Comparison of ENCODE assay signal across 15 cellular contexts in genomic region chr5:142201471-142201887, GRCh38.
DNase-seq lines count a peak whose midpoint lies in the region; TF ChIP-seq lines count a peak whose summit lies in the region.
"Had no signal": no experiment of that assay in that cellular context is flagged by ENCODE, and none has a peak within 500 bp of the region (broad histone marks: within the 10 kb centered on the region; RNA-seq: fewer than 3 reads in every experiment).

No MANE protein-coding gene starts in this region.

- H3K27ac Mint-ChIP-seq in HFFc6, result peak overlapping the region; percentile 83
- H3K27ac Mint-ChIP-seq: type B pancreatic cell had no signal

- no peak overlapping the region for H3K4me3 Mint-ChIP-seq in HFFc6
- H3K4me3 Mint-ChIP-seq: type B pancreatic cell had no signal

- TF ChIP-seq CTCF in HFFc6 (IDR thresholded peaks at IDR 0.05) (no peak), astrocyte of the cerebellum (IDR thresholded peaks at IDR 0.05; ENCODE audit: low read depth, low read length, missing control alignments) (no peak), GM13977 (IDR thresholded peaks at IDR 0.05; ENCODE audit: extremely low read depth, insufficient read depth, missing control alignments) (no peak)

- DNase-seq in A172 (ENCODE audit: low spot score), result peak; percentile 98
- DNase-seq in HFFc6, result peak; percentile 94
- peak; percentile 89 for DNase-seq in astrocyte of the cerebellum (ENCODE audit: low read depth)
- DNase-seq in foreskin melanocyte, result peak; percentile 7
- no peak for DNase-seq in stimulated activated CD4-positive, alpha-beta T cell treated with anti-CD3 and anti-CD28 coated beads, Interleukin-4, amount 100 ng/mL, for 1 hour
- DNase-seq in GM13977 (ENCODE audit: low spot score), result no peak
- no peak for DNase-seq in activated CD4-positive, alpha-beta T cell treated with anti-CD3 and anti-CD28 coated beads for 1 hour
- DNase-seq in DMS79 (lab: John Stamatoyannopoulos, UW), result no peak
- DNase-seq: activated T-cell treated with anti-CD3 and anti-CD28 coated beads for 4 hours, amygdala, DMS79 treated with DMSO at 0.1 percent for 48 hours, NCI-H1105, SJCRH30 had no signal

- no peaks in the 10 kb centered on the region for H3K9me3 Mint-ChIP-seq in HFFc6
- H3K9me3 Mint-ChIP-seq: type B pancreatic cell had no signal

- H3K4me1 Mint-ChIP-seq in HFFc6 (ENCODE audit: low read depth), result peaks cover 40% of the 10 kb centered on the region

- peaks cover 7% of the 10 kb centered on the region; the same call in 1 of the 2 replicates for H3K27me3 Mint-ChIP-seq in HFFc6 (ENCODE audit: insufficient read depth)

- in situ Hi-C loops in astrocyte of the cerebellum (cut with HindIII; ENCODE audit: low sequenced_read_pairs) (no loop called here), GM13977 (cut with MboI; ENCODE audit: low pct_unique_long_range_greater_than_20kb, low sequenced_read_pairs, unreplicated experiment) (no loop called here)

- H3K36me3 Mint-ChIP-seq in HFFc6 (ENCODE audit: low read depth), result 0 out of 2 replicates have a peak, but pooled peaks cover 4% of the 10 kb centered on the region
- H3K36me3 Mint-ChIP-seq: type B pancreatic cell had no signal

- H3K4me3 ChIP-seq in astrocyte of the cerebellum (ENCODE audit: low read depth, low read length), result no peak overlapping the region
- H3K4me3 ChIP-seq: A549, SJCRH30 had no signal

Comparison
In these comparisons a context has a peak if more than half of its experiments do, and no peak if none do; other contexts are left out.
1. DNase-seq: peak in A172 (single experiment), HFFc6 (single experiment), astrocyte of the cerebellum (single experiment) and foreskin melanocyte (single experiment); none in stimulated activated CD4-positive, alpha-beta T cell treated with anti-CD3 and anti-CD28 coated beads, Interleukin-4, amount 100 ng/mL, for 1 hour (single experiment), GM13977 (single experiment), activated CD4-positive, alpha-beta T cell treated with anti-CD3 and anti-CD28 coated beads for 1 hour (single experiment) and DMS79 (single experiment).